ENCODE assay signal across 1 cellular context in genomic region chr16:56554441-56554840, GRCh38.
A peak's percentile ranks its signal among the peaks of the same experiment; 100 is the strongest.
TF ChIP-seq lines count a peak whose summit lies in the region.

No MANE protein-coding gene starts in this region.

TF ChIP-seq in K562, 482 proteins besides CTCF, POLR2A, EP300 and RAD21:
- TF ChIP-seq ZNF354B (CRISPR knock-in tag; IDR thresholded peaks at IDR 0.05), result no peak
- TF ChIP-seq RBM25 (IDR thresholded peaks at IDR 0.05; ENCODE audit: low read depth, low read length, severe bottlenecking), result peak; percentile 21
- TF ChIP-seq CHD7 (IDR thresholded peaks at IDR 0.05; ENCODE audit: low read depth, low read length), result no peak
